In the genomic region with DNA sequence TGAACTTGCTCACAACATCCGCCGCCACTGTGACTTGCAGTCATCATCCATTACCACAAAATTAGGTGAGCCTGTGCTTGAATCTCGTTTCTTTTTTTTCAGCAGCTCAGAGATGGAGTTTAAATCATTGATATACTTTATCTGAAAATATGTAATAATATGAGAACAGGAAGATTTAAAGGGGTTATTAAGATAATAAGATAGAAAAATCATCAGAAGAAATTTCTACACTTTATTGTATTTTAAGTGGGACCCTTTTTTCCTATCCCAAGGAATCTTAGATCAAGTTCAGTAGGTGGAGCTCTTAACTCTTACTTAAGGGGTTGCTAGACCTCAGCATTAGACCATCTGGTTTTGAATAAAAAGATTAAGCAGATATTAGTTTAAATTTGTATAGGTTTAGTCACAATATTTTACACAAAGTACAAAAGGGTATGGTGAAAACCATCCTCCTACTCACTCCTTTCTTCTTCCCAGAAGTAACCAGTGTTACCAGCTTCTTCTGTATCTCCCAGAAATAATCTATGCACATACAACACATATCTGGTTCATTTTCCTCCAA, we compare ENCODE assay signal across 8 cellular contexts. TPM values are rescaled to one million over a fixed set of nuclear protein-coding genes. Genes with fewer than 3 reads are reported as not detected.
DNase-seq lines count a peak whose midpoint lies in the region; ATAC-seq and TF ChIP-seq lines count a peak whose summit lies in the region.

No MANE protein-coding gene starts in this region.

- intact Hi-C loops in sciatic nerve (cut with DNase I), result loop anchor here (10.0 kb wide), 1 partner anchor 173 kb away; a partner anchor contains a TSS

- ATAC-seq in HG02678 (IDR thresholded peaks at IDR 0.05; ENCODE audit: unreplicated experiment) (peak; percentile 40), sciatic nerve (peak; percentile 46)

- peak overlapping the region; percentile 89 for H3K27ac ChIP-seq in 22Rv1

- H3K4me3 ChIP-seq in GM12875 (ENCODE audit: low read depth, low read length) (peak overlapping the region; percentile 55), foreskin fibroblast (ENCODE audit: low read depth in 1 of 2, low read length in 2 of 2) (peak overlapping the region; percentile 65 to 77)

- TF ChIP-seq CTCF in 22Rv1 (IDR thresholded peaks at IDR 0.05) (peak; percentile 24; the same call in 1 of the 2 replicates), GM12875 (IDR thresholded peaks at IDR 0.05; ENCODE audit: borderline replicate concordance, insufficient read depth, low read depth, low read length) (no peak), foreskin fibroblast (IDR thresholded peaks at IDR 0.05; ENCODE audit: low read depth, low read length) (no peak)

- DNase-seq in NCI-H146 (lab: John Stamatoyannopoulos, UW) (peak; percentile 43), foreskin fibroblast (peak; percentile 11 to 64), sciatic nerve (ENCODE audit: low spot score) (no peak), NCI-H226 (no peak)
- peak; percentile 54 for DNase-seq in activated CD4-positive, alpha-beta T cell treated with anti-CD3 and anti-CD28 coated beads, Interleukin-2, amount 50 U/mL, for 1 hour

RNA-seq across cellular contexts. Expression of a gene that starts 9.4 kb away (rescaled TPM):
- total RNA-seq in sciatic nerve, result 69.0 TPM

RNA-seq across cellular contexts. Expression of a gene that starts 32.0 kb away (rescaled TPM):
- 4.3 TPM for total RNA-seq in sciatic nerve

Comparison
In these comparisons a context has a peak if more than half of its experiments do, and no peak if none do; other contexts are left out.
1. DNase-seq: peak in NCI-H146 (single experiment), activated CD4-positive, alpha-beta T cell treated with anti-CD3 and anti-CD28 coated beads, Interleukin-2, amount 50 U/mL, for 1 hour (single experiment) and foreskin fibroblast (2 of 2); none in sciatic nerve (single experiment) and NCI-H226 (single experiment).